ENCODE assay signal across 14 cellular contexts in the genomic region with DNA sequence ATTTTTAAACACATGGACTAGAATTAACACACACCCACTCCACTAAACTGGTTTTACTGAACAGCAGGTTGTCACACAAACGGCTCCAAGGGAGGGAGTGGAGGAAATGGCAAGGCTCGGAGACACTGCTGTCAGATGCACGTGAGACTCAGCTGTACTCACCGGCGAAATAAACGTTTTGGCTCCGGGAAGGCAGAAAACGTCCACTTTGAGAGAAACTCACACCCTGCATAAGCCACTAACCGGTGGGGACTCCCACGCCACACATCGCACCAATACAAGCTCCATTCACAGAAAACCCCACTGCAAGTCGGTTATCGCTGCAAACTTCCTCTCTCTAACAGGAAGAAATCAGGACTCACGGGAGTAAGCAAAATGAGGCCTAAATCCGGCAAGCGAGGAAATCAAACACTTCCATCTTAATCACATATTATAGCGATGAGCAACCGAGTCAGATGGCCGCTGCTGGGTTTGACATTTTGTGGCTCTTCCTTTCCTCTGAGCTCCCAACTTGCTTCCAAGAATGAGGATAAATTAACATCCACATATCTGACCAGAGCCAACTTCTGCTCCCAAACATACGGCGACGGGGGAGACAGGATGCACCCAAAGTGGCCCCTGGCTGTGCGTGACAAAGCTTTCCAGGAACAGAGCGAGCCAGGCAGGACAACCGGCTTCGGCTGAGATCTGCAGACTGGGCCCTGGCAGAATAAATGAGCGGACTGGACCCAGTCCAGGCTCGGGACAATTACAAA.
DNase-seq lines count a peak whose midpoint lies in the region; TF ChIP-seq lines count a peak whose summit lies in the region.
"Had no signal": no experiment of that assay in that cellular context is flagged by ENCODE, and none has a peak within 500 bp of the region (broad histone marks: within the 10 kb centered on the region; RNA-seq: fewer than 3 reads in every experiment).

No MANE protein-coding gene starts in this region.

- H3K27me3 Mint-ChIP-seq in HFFc6 (ENCODE audit: insufficient read depth) = no peaks in the 10 kb centered on the region
- H3K27me3 Mint-ChIP-seq: activated T-helper 17 cell treated with anti-CD3 and anti-CD28 coated beads, Interleukin-2, amount 50 U/mL, for 72 hours had no signal

- WGBS in SK-N-SH (ENCODE audit: low lambda C conversion rate) = 94% methylated on average over 28 of the region's 28 CpGs

- no peak overlapping the region for H3K27ac Mint-ChIP-seq in HFFc6
- H3K27ac Mint-ChIP-seq: activated T-helper 17 cell treated with anti-CD3 and anti-CD28 coated beads, Interleukin-2, amount 50 U/mL, for 72 hours had no signal

- H3K27me3 ChIP-seq in H7 (ENCODE audit: control insufficient read depth, insufficient read depth, low read length) = no peaks in the 10 kb centered on the region
- no peaks in the 10 kb centered on the region for H3K27me3 ChIP-seq in rectal smooth muscle tissue (ENCODE audit: control insufficient read depth, insufficient read depth, low read length)
- no peaks in the 10 kb centered on the region for H3K27me3 ChIP-seq in SK-N-SH (ENCODE audit: insufficient read depth)
- H3K27me3 ChIP-seq: adrenal gland, suprapubic skin had no signal

- H3K9me3 ChIP-seq in SK-N-SH = no peaks in the 10 kb centered on the region
- H3K9me3 ChIP-seq: adrenal gland, psoas muscle, suprapubic skin had no signal

- no peak overlapping the region for H3K4me3 Mint-ChIP-seq in HFFc6
- H3K4me3 Mint-ChIP-seq: activated T-helper 17 cell treated with anti-CD3 and anti-CD28 coated beads, Interleukin-2, amount 50 U/mL, for 72 hours had no signal

- peaks cover 10% of the 10 kb centered on the region; the same call in 1 of the 2 replicates for H3K79me2 ChIP-seq in SK-N-SH (ENCODE audit: insufficient read depth)

- H3F3A ChIP-seq in SK-N-SH (replicated peaks; ENCODE audit: insufficient read depth) = peaks cover 7% of the 10 kb centered on the region

- no peak overlapping the region for H3K9ac ChIP-seq in rectal smooth muscle tissue (ENCODE audit: low read length)
- no peak overlapping the region for H3K9ac ChIP-seq in SK-N-SH

- peaks cover 25% of the 10 kb centered on the region for H3K4me1 ChIP-seq in rectal smooth muscle tissue (ENCODE audit: control insufficient read depth, insufficient read depth, low read length)
- peaks cover 0 to 15% of the 10 kb centered on the region in 2 experiments; a peak in 2 of 4 replicates for H3K4me1 ChIP-seq in SK-N-SH (ENCODE audit: control insufficient read depth in 1 of 2, insufficient read depth in 2 of 2, low read depth in 1 of 2, low read length in 1 of 2)
- H3K4me1 ChIP-seq: psoas muscle had no signal

- H2AFZ ChIP-seq in SK-N-SH (ENCODE audit: low read depth) = no peak overlapping the region
- H2AFZ ChIP-seq: PC-9 had no signal

- POLR2A ChIA-PET in SK-N-SH (lab: Yijun Ruan, JAX) = no interaction called here

- peak overlapping the region; percentile 73 for H3K27ac ChIP-seq in rectal smooth muscle tissue (ENCODE audit: low read depth, low read length)
- no peak overlapping the region; a peak in 1 of 4 replicates for H3K27ac ChIP-seq in SK-N-SH (ENCODE audit: low read depth in 2 of 2, low read length in 1 of 2)
- H3K27ac ChIP-seq: PC-9, psoas muscle, suprapubic skin had no signal

- TF ChIP-seq EP300 in SK-N-SH (IDR thresholded peaks at IDR 0.05; ENCODE audit: borderline replicate concordance in 1 of 2, low read depth in 1 of 2, low read length in 1 of 2) = no peak

- no peaks in the 10 kb centered on the region for H3K36me3 Mint-ChIP-seq in HFFc6 (ENCODE audit: low read depth)

- no peak for TF ChIP-seq RAD21 in SK-N-SH (IDR thresholded peaks at IDR 0.05; ENCODE audit: low read length)

- peak; percentile 39 for DNase-seq in H7
- peak; percentile 70 for DNase-seq in cerebellar cortex (ENCODE audit: low spot score)
- DNase-seq in iPS-NIHi7 (ENCODE audit: extremely low spot score) = peak; percentile 14
- DNase-seq in activated naive CD4-positive, alpha-beta T cell treated with Interleukin-2 at 50 U/mL for 16 hours = no peak
- DNase-seq in SK-N-SH = no peak
- DNase-seq in stimulated activated CD4-positive, alpha-beta T cell treated with anti-CD3 and anti-CD28 coated beads, Interleukin-2, amount 100 ng/mL, for 24 hours = no peak
- no peak for DNase-seq in HFFc6
- DNase-seq: PC-9; psoas muscle; stimulated activated CD4-positive, alpha-beta T cell treated with anti-CD3 and anti-CD28 coated beads, Interleukin-15, amount 100 ng/mL, for 24 hours had no signal

- peaks cover 5% of the 10 kb centered on the region; the same call in 1 of the 2 replicates for H3K9me2 ChIP-seq in SK-N-SH

- no peaks in the 10 kb centered on the region for H3K9me3 Mint-ChIP-seq in HFFc6
- H3K9me3 Mint-ChIP-seq: activated T-helper 17 cell treated with anti-CD3 and anti-CD28 coated beads, Interleukin-2, amount 50 U/mL, for 72 hours had no signal

- no peak for TF ChIP-seq CTCF in SK-N-SH (IDR thresholded peaks at IDR 0.05)
- TF ChIP-seq CTCF in HFFc6 (IDR thresholded peaks at IDR 0.05) = no peak

- CTCF ChIA-PET in SK-N-SH (lab: Yijun Ruan, JAX) = interaction anchor here (0.6 kb wide), 1 partner anchor 1592 kb away, joined by 3 read pairs; no protein-coding TSS in a partner anchor

- peaks cover 6% of the 10 kb centered on the region for H3K4me1 Mint-ChIP-seq in HFFc6 (ENCODE audit: low read depth)

- no peak overlapping the region for H3K4me2 ChIP-seq in SK-N-SH
- H3K4me2 ChIP-seq: PC-9 had no signal

- H3K4me3 ChIP-seq in H7 (ENCODE audit: insufficient read depth, low read depth, low read length) (no peak overlapping the region), rectal smooth muscle tissue (ENCODE audit: low read length) (no peak overlapping the region), SK-N-SH (ENCODE audit: low read depth in 2 of 2, low read length in 1 of 2) (no peak overlapping the region)
- H3K4me3 ChIP-seq: adrenal gland, PC-9, psoas muscle, suprapubic skin had no signal

- no peaks in the 10 kb centered on the region for H4K20me1 ChIP-seq in SK-N-SH (ENCODE audit: insufficient read depth)

- H3K36me3 ChIP-seq in H7 (replicated peaks; ENCODE audit: control insufficient read depth, insufficient read depth, low read length) (no peaks in the 10 kb centered on the region), rectal smooth muscle tissue (ENCODE audit: control insufficient read depth, insufficient read depth, low read length) (no peaks in the 10 kb centered on the region), SK-N-SH (replicated peaks in 1 of 2; ENCODE audit: control insufficient read depth in 1 of 2, insufficient read depth in 2 of 2, low read length in 1 of 2) (no peaks in the 10 kb centered on the region)
- H3K36me3 ChIP-seq: adrenal gland, suprapubic skin had no signal

TF ChIP-seq in SK-N-SH, 30 proteins besides CTCF, POLR2A, EP300 and RAD21:
- TF ChIP-seq RXRA (IDR thresholded peaks at IDR 0.05; ENCODE audit: borderline replicate concordance, low read depth) = no peak
- TF ChIP-seq, protein P1, sequence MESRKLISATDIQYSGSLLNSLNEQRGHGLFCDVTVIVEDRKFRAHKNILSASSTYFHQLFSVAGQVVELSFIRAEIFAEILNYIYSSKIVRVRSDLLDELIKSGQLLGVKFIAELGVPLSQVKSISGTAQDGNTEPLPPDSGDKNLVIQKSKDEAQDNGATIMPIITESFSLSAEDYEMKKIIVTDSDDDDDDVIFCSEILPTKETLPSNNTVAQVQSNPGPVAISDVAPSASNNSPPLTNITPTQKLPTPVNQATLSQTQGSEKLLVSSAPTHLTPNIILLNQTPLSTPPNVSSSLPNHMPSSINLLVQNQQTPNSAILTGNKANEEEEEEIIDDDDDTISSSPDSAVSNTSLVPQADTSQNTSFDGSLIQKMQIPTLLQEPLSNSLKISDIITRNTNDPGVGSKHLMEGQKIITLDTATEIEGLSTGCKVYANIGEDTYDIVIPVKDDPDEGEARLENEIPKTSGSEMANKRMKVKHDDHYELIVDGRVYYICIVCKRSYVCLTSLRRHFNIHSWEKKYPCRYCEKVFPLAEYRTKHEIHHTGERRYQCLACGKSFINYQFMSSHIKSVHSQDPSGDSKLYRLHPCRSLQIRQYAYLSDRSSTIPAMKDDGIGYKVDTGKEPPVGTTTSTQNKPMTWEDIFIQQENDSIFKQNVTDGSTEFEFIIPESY (IDR thresholded peaks at IDR 0.05; ENCODE audit: borderline replicate concordance, low read depth) = no peak
- no peak for TF ChIP-seq EZH2phosphoT487 (IDR thresholded peaks at IDR 0.05; ENCODE audit: borderline replicate concordance, low read depth)
- no peak for TF ChIP-seq TEAD4 (IDR thresholded peaks at IDR 0.05; ENCODE audit: borderline replicate concordance, insufficient read depth)
- no peak for TF ChIP-seq RFX5 (IDR thresholded peaks at IDR 0.05; ENCODE audit: low read length)
- no peak for TF ChIP-seq POLR2AphosphoS5 (IDR thresholded peaks at IDR 0.05; ENCODE audit: low read depth, low read length)
- no peak for TF ChIP-seq NFIC (IDR thresholded peaks at IDR 0.05; ENCODE audit: borderline replicate concordance)
- no peak for TF ChIP-seq FOSL2 (IDR thresholded peaks at IDR 0.05; ENCODE audit: borderline replicate concordance, low read depth)

Comparison
In these comparisons a context has a peak if more than half of its experiments do, and no peak if none do; other contexts are left out.
1. DNase-seq: peak in H7 (single experiment), cerebellar cortex (single experiment) and iPS-NIHi7 (single experiment); none in activated naive CD4-positive, alpha-beta T cell treated with Interleukin-2 at 50 U/mL for 16 hours (single experiment), SK-N-SH (single experiment), stimulated activated CD4-positive, alpha-beta T cell treated with anti-CD3 and anti-CD28 coated beads, Interleukin-2, amount 100 ng/mL, for 24 hours (0 of 2) and HFFc6 (single experiment).